10 cellular contexts compared by ENCODE assay signal in the genomic region with DNA sequence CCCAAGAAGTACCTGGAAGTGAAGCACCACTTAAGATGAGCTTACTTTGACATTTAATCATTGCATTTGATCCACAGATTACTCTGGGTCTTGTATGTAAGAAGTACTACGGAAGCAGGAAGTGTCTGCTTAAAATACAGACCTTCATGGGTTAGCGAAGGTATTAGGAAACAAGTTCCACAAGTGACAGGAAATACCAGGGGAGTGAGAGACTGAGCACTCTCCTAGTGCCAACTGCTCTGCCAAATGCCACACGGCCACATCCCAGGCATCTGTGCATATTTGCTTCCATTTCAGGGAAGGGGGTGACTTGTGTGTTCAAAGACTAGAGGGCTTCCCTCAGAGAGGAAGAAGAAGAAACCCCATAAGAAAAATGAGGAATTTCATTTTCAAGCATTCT. TPM values are rescaled to one million over a fixed set of nuclear protein-coding genes. Genes with fewer than 3 reads are reported as not detected.
DNase-seq lines count a peak whose midpoint lies in the region; ATAC-seq and TF ChIP-seq lines count a peak whose summit lies in the region.
"Had no signal": no experiment of that assay in that cellular context is flagged by ENCODE, and none has a peak within 500 bp of the region (broad histone marks: within the 10 kb centered on the region; RNA-seq: fewer than 3 reads in every experiment).

No MANE protein-coding gene starts in this region.

- TF ChIP-seq CTCF in cardiac fibroblast (IDR thresholded peaks at IDR 0.05; ENCODE audit: low read depth, low read length), result no peak

- H3K9ac ChIP-seq in mesenchymal stem cell (ENCODE audit: low read length), result no peak overlapping the region

- H3K4me1 Mint-ChIP-seq in naive thymus-derived CD4-positive, alpha-beta T cell, result peaks cover 12 to 32% (median 20%) of the 10 kb centered on the region in 7 donors

- H3K27ac Mint-ChIP-seq in naive thymus-derived CD4-positive, alpha-beta T cell, result peak overlapping the region in 8 of 9 donors; percentile 8 to 86 (median 62)

- no peak overlapping the region for H4K91ac ChIP-seq in mesenchymal stem cell (ENCODE audit: low read length)

- H3K14ac ChIP-seq in mesenchymal stem cell (ENCODE audit: low read length in 2 of 2), result no peak overlapping the region

- CTCF ChIA-PET in naive thymus-derived CD4-positive, alpha-beta T cell (lab: Charles Lee), result interaction anchor here (0.7 kb wide), 1 partner anchor 55 kb away, joined by 4 read pairs; no protein-coding TSS in a partner anchor

- no peak overlapping the region for H2BK5ac ChIP-seq in mesenchymal stem cell (ENCODE audit: low read depth, low read length, poor library complexity, severe bottlenecking)

- no peak overlapping the region for H2AK5ac ChIP-seq in mesenchymal stem cell (ENCODE audit: low read length, severe bottlenecking)

- no peak overlapping the region for H2AFZ ChIP-seq in mesenchymal stem cell (ENCODE audit: low read depth, low read length)

- H3K36me3 Mint-ChIP-seq in naive thymus-derived CD4-positive, alpha-beta T cell, result peaks cover 0 to 16% (median 0%) of the 10 kb centered on the region in 5 donors

- peak; percentile 62 for DNase-seq in EH (ENCODE audit: low read depth)
- DNase-seq in M059J (ENCODE audit: low read depth), result peak; percentile 71
- peak; percentile 28 to 50 for DNase-seq in cardiac fibroblast (ENCODE audit: low read depth in 2 of 2)
- DNase-seq in naive thymus-derived CD4-positive, alpha-beta T cell, result peak in 5 of 9 donors; percentile 24 to 41 (median 31)
- no peak for DNase-seq in mesenchymal stem cell
- DNase-seq: foreskin melanocyte, NCI-H226, nucleus accumbens had no signal

- H3K4me2 ChIP-seq in mesenchymal stem cell (ENCODE audit: low read length, poor library complexity, severe bottlenecking), result no peak overlapping the region

- H3K9me3 Mint-ChIP-seq in naive thymus-derived CD4-positive, alpha-beta T cell, result no peaks in the 10 kb centered on the region

- intact Hi-C loops in naive thymus-derived CD4-positive, alpha-beta T cell (cut with micrococcal nuclease), result loop anchor here (2.0 to 10.0 kb wide), 2 partner anchors 200 to 518 kb away; no protein-coding TSS in a partner anchor

- H3K4me1 ChIP-seq in naive thymus-derived CD4-positive, alpha-beta T cell (ENCODE audit: control insufficient read depth in 2 of 2, insufficient read depth in 2 of 2, low read length in 2 of 2), result peaks cover 0 to 11% of the 10 kb centered on the region in 2 donors
- H3K4me1 ChIP-seq in mesenchymal stem cell (ENCODE audit: control insufficient read depth, insufficient read depth, low read depth, low read length), result peaks cover 2% of the 10 kb centered on the region

- H3K27ac ChIP-seq in naive thymus-derived CD4-positive, alpha-beta T cell (ENCODE audit: low read depth, low read length), result no peak overlapping the region
- no peak overlapping the region for H3K27ac ChIP-seq in mesenchymal stem cell (ENCODE audit: low read length, poor library complexity, severe bottlenecking)

- no peak overlapping the region for H2BK15ac ChIP-seq in mesenchymal stem cell (ENCODE audit: low read depth, poor library complexity, severe bottlenecking)

- peak overlapping the region in 1 of 2 experiments; percentile 46 for H3K18ac ChIP-seq in mesenchymal stem cell (ENCODE audit: low read depth in 1 of 2, low read length in 2 of 2)

- H3K36me3 ChIP-seq in naive thymus-derived CD4-positive, alpha-beta T cell (ENCODE audit: control insufficient read depth in 2 of 3, insufficient read depth in 3 of 3, low read length in 3 of 3), result no peaks in the 10 kb centered on the region
- no peaks in the 10 kb centered on the region for H3K36me3 ChIP-seq in mesenchymal stem cell (ENCODE audit: control insufficient read depth in 1 of 2, insufficient read depth in 2 of 2, low read depth in 1 of 2, low read length in 2 of 2)

- ATAC-seq in naive thymus-derived CD4-positive, alpha-beta T cell, result peak; percentile 66
- no peak for ATAC-seq in activated CD4-positive, CD25-positive, alpha-beta regulatory T cell treated with anti-CD3 and anti-CD28 coated beads, Interleukin-2, amount 50 U/mL, for 24 hours
- ATAC-seq in GM18498 (IDR thresholded peaks at IDR 0.05; ENCODE audit: unreplicated experiment), result no peak

- H2BK12ac ChIP-seq in mesenchymal stem cell (ENCODE audit: low read length in 2 of 2), result no peak overlapping the region

- no peak overlapping the region for H2BK120ac ChIP-seq in mesenchymal stem cell (ENCODE audit: low read depth, low read length)

- H3K4me3 ChIP-seq in cardiac fibroblast (replicated peaks in 1 of 2; ENCODE audit: low read depth in 2 of 2, low read length in 2 of 2) (no peak overlapping the region), mesenchymal stem cell (ENCODE audit: insufficient read depth in 1 of 2, low read depth in 1 of 2, low read length in 2 of 2) (no peak overlapping the region)
- H3K4me3 ChIP-seq in naive thymus-derived CD4-positive, alpha-beta T cell (ENCODE audit: low read length), result no peak overlapping the region

- no peaks in the 10 kb centered on the region for H3K27me3 ChIP-seq in naive thymus-derived CD4-positive, alpha-beta T cell (ENCODE audit: control insufficient read depth in 2 of 2, insufficient read depth in 2 of 2, low read length in 2 of 2)
- H3K27me3 ChIP-seq in mesenchymal stem cell (ENCODE audit: control insufficient read depth in 1 of 2, insufficient read depth in 1 of 2, low read length in 2 of 2), result no peaks in the 10 kb centered on the region

- H4K8ac ChIP-seq in mesenchymal stem cell (ENCODE audit: low read length), result no peak overlapping the region

- H3K23ac ChIP-seq in mesenchymal stem cell (ENCODE audit: low read length in 2 of 2), result no peak overlapping the region

- no peak overlapping the region for H3K4ac ChIP-seq in mesenchymal stem cell (ENCODE audit: low read depth in 1 of 2, low read length in 2 of 2)

- H3K79me1 ChIP-seq in mesenchymal stem cell (replicated peaks; ENCODE audit: low read length, poor library complexity, severe bottlenecking), result peaks cover 2% of the 10 kb centered on the region

- no peaks in the 10 kb centered on the region for H3K27me3 Mint-ChIP-seq in naive thymus-derived CD4-positive, alpha-beta T cell

- WGBS in mesenchymal stem cell, result 25% methylated on average over 2 of the region's 3 CpGs

- H3K4me3 Mint-ChIP-seq in naive thymus-derived CD4-positive, alpha-beta T cell, result peak overlapping the region in 7 of 10 donors; percentile 12 to 79 (median 45)

- POLR2A ChIA-PET in naive thymus-derived CD4-positive, alpha-beta T cell (lab: Charles Lee), result no interaction called here

- H3K9me3 ChIP-seq in naive thymus-derived CD4-positive, alpha-beta T cell (ENCODE audit: control insufficient read depth in 2 of 3, low read length in 3 of 3), result no peaks in the 10 kb centered on the region
- H3K9me3 ChIP-seq in mesenchymal stem cell (ENCODE audit: control insufficient read depth, low read length), result no peaks in the 10 kb centered on the region

RNA-seq across cellular contexts. Expression of gene ANK3, which starts 57.2 kb away (rescaled TPM):
- total RNA-seq in M059J (2014; rRNA removed; shearing (Covaris generic)), result 4.1 and 7.6 TPM in 2 replicates
- total RNA-seq in naive thymus-derived CD4-positive, alpha-beta T cell, result 10 to 100 TPM; 59.7 to 72.9 (median 67.9) TPM
- 10 to 100 TPM; 23.9 to 28.7 TPM for polyA plus RNA-seq in naive thymus-derived CD4-positive, alpha-beta T cell
- polyA plus RNA-seq in mesenchymal stem cell (2013, experiment 1 of 2), result 88.0 TPM
- polyA plus RNA-seq in mesenchymal stem cell (2013, experiment 2 of 2), result 80.8 TPM
